Comparison of ENCODE assay signal across 1 cellular context in the genomic region with DNA sequence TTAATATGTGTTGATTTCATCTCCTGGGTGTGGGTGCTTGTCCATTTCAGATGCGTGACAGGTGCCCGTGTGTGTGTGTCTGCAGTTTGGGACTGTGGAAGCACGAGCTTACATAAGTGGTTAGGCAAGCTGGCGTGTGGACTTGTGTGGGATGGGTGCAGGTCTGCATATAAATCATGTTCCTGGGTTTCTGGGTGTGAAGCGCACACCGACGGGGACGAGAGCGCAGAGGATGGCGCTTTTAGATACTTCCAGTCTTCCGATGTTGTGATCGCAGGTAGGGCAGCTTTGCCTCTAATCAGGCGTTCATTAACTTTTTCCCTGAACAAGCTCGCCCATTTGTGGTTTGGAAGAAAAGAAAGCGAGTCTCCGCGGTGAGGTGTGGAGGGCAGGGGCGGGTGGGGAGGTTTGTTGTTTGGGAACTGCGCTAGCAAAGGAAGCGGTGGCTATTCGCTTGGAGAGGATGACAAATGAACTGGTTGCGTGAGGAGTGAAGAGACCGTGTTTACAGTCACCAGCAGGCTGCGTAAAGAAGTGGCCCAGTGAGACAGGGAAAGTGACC.
A peak's percentile ranks its signal among the peaks of the same experiment; 100 is the strongest.
TF ChIP-seq lines count a peak whose summit lies in the region.

No MANE protein-coding gene starts in this region.

TF ChIP-seq in H1, 55 proteins besides CTCF, POLR2A, EP300 and RAD21 (continued from another document):
- peak; percentile 74; the same call in 1 of the 2 replicates for TF ChIP-seq SUZ12 (IDR thresholded peaks at IDR 0.05; ENCODE audit: low read length)
- TF ChIP-seq SIN3A (conservative IDR thresholded peaks at IDR 0.05 in 1 of 2, IDR thresholded peaks at IDR 0.05 in 1 of 2; ENCODE audit: low read depth in 1 of 2, low read length in 2 of 2), result no peak
- TF ChIP-seq, protein P1, sequence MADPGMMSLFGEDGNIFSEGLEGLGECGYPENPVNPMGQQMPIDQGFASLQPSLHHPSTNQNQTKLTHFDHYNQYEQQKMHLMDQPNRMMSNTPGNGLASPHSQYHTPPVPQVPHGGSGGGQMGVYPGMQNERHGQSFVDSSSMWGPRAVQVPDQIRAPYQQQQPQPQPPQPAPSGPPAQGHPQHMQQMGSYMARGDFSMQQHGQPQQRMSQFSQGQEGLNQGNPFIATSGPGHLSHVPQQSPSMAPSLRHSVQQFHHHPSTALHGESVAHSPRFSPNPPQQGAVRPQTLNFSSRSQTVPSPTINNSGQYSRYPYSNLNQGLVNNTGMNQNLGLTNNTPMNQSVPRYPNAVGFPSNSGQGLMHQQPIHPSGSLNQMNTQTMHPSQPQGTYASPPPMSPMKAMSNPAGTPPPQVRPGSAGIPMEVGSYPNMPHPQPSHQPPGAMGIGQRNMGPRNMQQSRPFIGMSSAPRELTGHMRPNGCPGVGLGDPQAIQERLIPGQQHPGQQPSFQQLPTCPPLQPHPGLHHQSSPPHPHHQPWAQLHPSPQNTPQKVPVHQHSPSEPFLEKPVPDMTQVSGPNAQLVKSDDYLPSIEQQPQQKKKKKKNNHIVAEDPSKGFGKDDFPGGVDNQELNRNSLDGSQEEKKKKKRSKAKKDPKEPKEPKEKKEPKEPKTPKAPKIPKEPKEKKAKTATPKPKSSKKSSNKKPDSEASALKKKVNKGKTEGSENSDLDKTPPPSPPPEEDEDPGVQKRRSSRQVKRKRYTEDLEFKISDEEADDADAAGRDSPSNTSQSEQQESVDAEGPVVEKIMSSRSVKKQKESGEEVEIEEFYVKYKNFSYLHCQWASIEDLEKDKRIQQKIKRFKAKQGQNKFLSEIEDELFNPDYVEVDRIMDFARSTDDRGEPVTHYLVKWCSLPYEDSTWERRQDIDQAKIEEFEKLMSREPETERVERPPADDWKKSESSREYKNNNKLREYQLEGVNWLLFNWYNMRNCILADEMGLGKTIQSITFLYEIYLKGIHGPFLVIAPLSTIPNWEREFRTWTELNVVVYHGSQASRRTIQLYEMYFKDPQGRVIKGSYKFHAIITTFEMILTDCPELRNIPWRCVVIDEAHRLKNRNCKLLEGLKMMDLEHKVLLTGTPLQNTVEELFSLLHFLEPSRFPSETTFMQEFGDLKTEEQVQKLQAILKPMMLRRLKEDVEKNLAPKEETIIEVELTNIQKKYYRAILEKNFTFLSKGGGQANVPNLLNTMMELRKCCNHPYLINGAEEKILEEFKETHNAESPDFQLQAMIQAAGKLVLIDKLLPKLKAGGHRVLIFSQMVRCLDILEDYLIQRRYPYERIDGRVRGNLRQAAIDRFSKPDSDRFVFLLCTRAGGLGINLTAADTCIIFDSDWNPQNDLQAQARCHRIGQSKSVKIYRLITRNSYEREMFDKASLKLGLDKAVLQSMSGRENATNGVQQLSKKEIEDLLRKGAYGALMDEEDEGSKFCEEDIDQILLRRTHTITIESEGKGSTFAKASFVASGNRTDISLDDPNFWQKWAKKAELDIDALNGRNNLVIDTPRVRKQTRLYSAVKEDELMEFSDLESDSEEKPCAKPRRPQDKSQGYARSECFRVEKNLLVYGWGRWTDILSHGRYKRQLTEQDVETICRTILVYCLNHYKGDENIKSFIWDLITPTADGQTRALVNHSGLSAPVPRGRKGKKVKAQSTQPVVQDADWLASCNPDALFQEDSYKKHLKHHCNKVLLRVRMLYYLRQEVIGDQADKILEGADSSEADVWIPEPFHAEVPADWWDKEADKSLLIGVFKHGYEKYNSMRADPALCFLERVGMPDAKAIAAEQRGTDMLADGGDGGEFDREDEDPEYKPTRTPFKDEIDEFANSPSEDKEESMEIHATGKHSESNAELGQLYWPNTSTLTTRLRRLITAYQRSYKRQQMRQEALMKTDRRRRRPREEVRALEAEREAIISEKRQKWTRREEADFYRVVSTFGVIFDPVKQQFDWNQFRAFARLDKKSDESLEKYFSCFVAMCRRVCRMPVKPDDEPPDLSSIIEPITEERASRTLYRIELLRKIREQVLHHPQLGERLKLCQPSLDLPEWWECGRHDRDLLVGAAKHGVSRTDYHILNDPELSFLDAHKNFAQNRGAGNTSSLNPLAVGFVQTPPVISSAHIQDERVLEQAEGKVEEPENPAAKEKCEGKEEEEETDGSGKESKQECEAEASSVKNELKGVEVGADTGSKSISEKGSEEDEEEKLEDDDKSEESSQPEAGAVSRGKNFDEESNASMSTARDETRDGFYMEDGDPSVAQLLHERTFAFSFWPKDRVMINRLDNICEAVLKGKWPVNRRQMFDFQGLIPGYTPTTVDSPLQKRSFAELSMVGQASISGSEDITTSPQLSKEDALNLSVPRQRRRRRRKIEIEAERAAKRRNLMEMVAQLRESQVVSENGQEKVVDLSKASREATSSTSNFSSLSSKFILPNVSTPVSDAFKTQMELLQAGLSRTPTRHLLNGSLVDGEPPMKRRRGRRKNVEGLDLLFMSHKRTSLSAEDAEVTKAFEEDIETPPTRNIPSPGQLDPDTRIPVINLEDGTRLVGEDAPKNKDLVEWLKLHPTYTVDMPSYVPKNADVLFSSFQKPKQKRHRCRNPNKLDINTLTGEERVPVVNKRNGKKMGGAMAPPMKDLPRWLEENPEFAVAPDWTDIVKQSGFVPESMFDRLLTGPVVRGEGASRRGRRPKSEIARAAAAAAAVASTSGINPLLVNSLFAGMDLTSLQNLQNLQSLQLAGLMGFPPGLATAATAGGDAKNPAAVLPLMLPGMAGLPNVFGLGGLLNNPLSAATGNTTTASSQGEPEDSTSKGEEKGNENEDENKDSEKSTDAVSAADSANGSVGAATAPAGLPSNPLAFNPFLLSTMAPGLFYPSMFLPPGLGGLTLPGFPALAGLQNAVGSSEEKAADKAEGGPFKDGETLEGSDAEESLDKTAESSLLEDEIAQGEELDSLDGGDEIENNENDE (IDR thresholded peaks at IDR 0.05; ENCODE audit: insufficient replicate concordance, low read length), result no peak
- no peak for TF ChIP-seq FOSL1 (IDR thresholded peaks at IDR 0.05; ENCODE audit: insufficient read depth, low read depth, low read length)
- no peak for TF ChIP-seq SRF (IDR thresholded peaks at IDR 0.05; ENCODE audit: low read depth, low read length)
- TF ChIP-seq TAF1 (IDR thresholded peaks at IDR 0.05; ENCODE audit: low read depth, low read length), result no peak
- TF ChIP-seq, protein P2, sequence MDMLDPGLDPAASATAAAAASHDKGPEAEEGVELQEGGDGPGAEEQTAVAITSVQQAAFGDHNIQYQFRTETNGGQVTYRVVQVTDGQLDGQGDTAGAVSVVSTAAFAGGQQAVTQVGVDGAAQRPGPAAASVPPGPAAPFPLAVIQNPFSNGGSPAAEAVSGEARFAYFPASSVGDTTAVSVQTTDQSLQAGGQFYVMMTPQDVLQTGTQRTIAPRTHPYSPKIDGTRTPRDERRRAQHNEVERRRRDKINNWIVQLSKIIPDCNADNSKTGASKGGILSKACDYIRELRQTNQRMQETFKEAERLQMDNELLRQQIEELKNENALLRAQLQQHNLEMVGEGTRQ (IDR thresholded peaks at IDR 0.05; ENCODE audit: low read length), result no peak
- TF ChIP-seq RBBP5 (IDR thresholded peaks at IDR 0.05; ENCODE audit: borderline replicate concordance, low read depth, low read length), result no peak
- TF ChIP-seq SAP30 (IDR thresholded peaks at IDR 0.05; ENCODE audit: insufficient read depth, insufficient replicate concordance, low read length), result no peak
- TF ChIP-seq CEBPB (IDR thresholded peaks at IDR 0.05; ENCODE audit: low read depth, low read length), result no peak
- TF ChIP-seq EZH2 (IDR thresholded peaks at IDR 0.05; ENCODE audit: low read depth, low read length, severe bottlenecking), result peak; percentile 86
- no peak for TF ChIP-seq CHD2 (IDR thresholded peaks at IDR 0.05; ENCODE audit: low read length)
